9 cellular contexts compared by ENCODE assay signal in genomic region chr9:120348951-120349429, GRCh38.
A peak's percentile ranks its signal among the peaks of the same experiment; 100 is the strongest.
DNase-seq lines count a peak whose midpoint lies in the region; TF ChIP-seq lines count a peak whose summit lies in the region.
"Had no signal": no experiment of that assay in that cellular context is flagged by ENCODE, and none has a peak within 500 bp of the region (broad histone marks: within the 10 kb centered on the region; RNA-seq: fewer than 3 reads in every experiment).

No MANE protein-coding gene starts in this region.

- no peaks in the 10 kb centered on the region for H3K36me3 ChIP-seq in HUES6 (ENCODE audit: control insufficient read depth, insufficient read depth, low read length)

- DNase-seq in NCI-H524 (lab: John Stamatoyannopoulos, UW) (peak; percentile 28 to 66), NCI-H524 treated with DMSO at 0.1 percent for 48 hours (lab: John Stamatoyannopoulos, UW) (no peak), RWPE1 (ENCODE audit: low spot score) (peak; percentile 79), fibroblast of mammary gland (ENCODE audit: low read depth) (peak; percentile 64), occipital lobe (lab: John Stamatoyannopoulos, UW) (peak; percentile 10), T-helper 9 cell (no peak)
- DNase-seq in activated T-helper 1 cell treated with anti-CD3 and anti-CD28 coated beads, Interleukin-12 subunit alpha, Interleukin-12 subunit beta, Interleukin-2, Interleukin-4 antibody, amounts not matched to agents 30 ng/mL and 10 ng/mL and 1 ng/mL, durations not matched to agents 14 hours and 24 hours and 36 hours (ENCODE audit: low spot score) = no peak

- H3K27me3 Mint-ChIP-seq in activated T-helper 1 cell treated with anti-CD3 and anti-CD28 coated beads, Interleukin-12 subunit alpha, Interleukin-12 subunit beta, Interleukin-2, Interleukin-4 antibody, amounts not matched to agents 30 ng/mL and 10 ng/mL and 1 ng/mL, durations not matched to agents 14 hours and 24 hours and 36 hours (ENCODE audit: insufficient read depth) = peaks cover 3% of the 10 kb centered on the region

- CTCF ChIA-PET in RWPE1 (lab: Yijun Ruan, JAX) = interaction anchor here (0.5 to 0.9 kb wide), 8 partner anchors 10 to 974 kb away, joined by 3 to 7 read pairs (median 4); no protein-coding TSS in a partner anchor

- peaks cover 2% of the 10 kb centered on the region; the same call in 1 of the 2 replicates for H3K9me3 ChIP-seq in HUES6 (ENCODE audit: control insufficient read depth, insufficient read depth, low read depth, low read length)

- POLR2A ChIA-PET in RWPE1 (lab: Yijun Ruan, JAX; ENCODE audit: low non-redundant PET) = no interaction called here

- no peaks in the 10 kb centered on the region for H3K9me3 Mint-ChIP-seq in activated T-helper 1 cell treated with anti-CD3 and anti-CD28 coated beads, Interleukin-12 subunit alpha, Interleukin-12 subunit beta, Interleukin-2, Interleukin-4 antibody, amounts not matched to agents 30 ng/mL and 10 ng/mL and 1 ng/mL, durations not matched to agents 14 hours and 24 hours and 36 hours
- H3K9me3 Mint-ChIP-seq: activated naive CD4-positive, alpha-beta T cell treated with anti-CD3 and anti-CD28 coated beads, Interleukin-2, amount 50 U/mL, for 24 hours had no signal

- H3K4me3 ChIP-seq in HUES6 (ENCODE audit: low read depth, low read length) (peak overlapping the region; percentile 42; the same call in 1 of the 2 replicates), fibroblast of mammary gland (ENCODE audit: control insufficient read depth, low read depth, low read length) (no peak overlapping the region)

- H3K27ac ChIP-seq in HUES6 (ENCODE audit: low read depth, low read length) = no peak overlapping the region
- no peak overlapping the region for H3K27ac ChIP-seq in RWPE1

- peaks cover 6% of the 10 kb centered on the region for H3K4me1 ChIP-seq in HUES6 (ENCODE audit: control insufficient read depth, insufficient read depth, low read length)

- intact Hi-C loops in activated T-helper 1 cell treated with anti-CD3 and anti-CD28 coated beads, Interleukin-12 subunit alpha, Interleukin-12 subunit beta, Interleukin-2, Interleukin-4 antibody, amounts not matched to agents 30 ng/mL and 10 ng/mL and 1 ng/mL, durations not matched to agents 14 hours and 24 hours and 36 hours (cut with micrococcal nuclease) = loop anchor here (10.0 kb wide), 1 partner anchor 126 kb away; no protein-coding TSS in a partner anchor

- no peaks in the 10 kb centered on the region for H3K36me3 Mint-ChIP-seq in activated T-helper 1 cell treated with anti-CD3 and anti-CD28 coated beads, Interleukin-12 subunit alpha, Interleukin-12 subunit beta, Interleukin-2, Interleukin-4 antibody, amounts not matched to agents 30 ng/mL and 10 ng/mL and 1 ng/mL, durations not matched to agents 14 hours and 24 hours and 36 hours (ENCODE audit: low read depth)
- H3K36me3 Mint-ChIP-seq: activated naive CD4-positive, alpha-beta T cell treated with anti-CD3 and anti-CD28 coated beads, Interleukin-2, amount 50 U/mL, for 24 hours had no signal

- H3K9ac ChIP-seq in HUES6 (ENCODE audit: low read length) = peak overlapping the region; percentile 35

- no peak overlapping the region for H3K27ac Mint-ChIP-seq in activated T-helper 1 cell treated with anti-CD3 and anti-CD28 coated beads, Interleukin-12 subunit alpha, Interleukin-12 subunit beta, Interleukin-2, Interleukin-4 antibody, amounts not matched to agents 30 ng/mL and 10 ng/mL and 1 ng/mL, durations not matched to agents 14 hours and 24 hours and 36 hours

- H3K27me3 ChIP-seq in HUES6 (ENCODE audit: control insufficient read depth, insufficient read depth, low read length) = no peaks in the 10 kb centered on the region

- H3K4me1 Mint-ChIP-seq in activated T-helper 1 cell treated with anti-CD3 and anti-CD28 coated beads, Interleukin-12 subunit alpha, Interleukin-12 subunit beta, Interleukin-2, Interleukin-4 antibody, amounts not matched to agents 30 ng/mL and 10 ng/mL and 1 ng/mL, durations not matched to agents 14 hours and 24 hours and 36 hours (ENCODE audit: low read depth) = no peaks in the 10 kb centered on the region
- H3K4me1 Mint-ChIP-seq: activated naive CD4-positive, alpha-beta T cell treated with anti-CD3 and anti-CD28 coated beads, Interleukin-2, amount 50 U/mL, for 24 hours had no signal

- TF ChIP-seq CTCF in RWPE1 (conservative IDR thresholded peaks at IDR 0.05; ENCODE audit: low read depth) (peak; percentile 80), fibroblast of mammary gland (conservative IDR thresholded peaks at IDR 0.05; ENCODE audit: control insufficient read depth, insufficient read depth, low read depth, low read length) (peak; percentile 68)

- H3K4me3 Mint-ChIP-seq in activated T-helper 1 cell treated with anti-CD3 and anti-CD28 coated beads, Interleukin-12 subunit alpha, Interleukin-12 subunit beta, Interleukin-2, Interleukin-4 antibody, amounts not matched to agents 30 ng/mL and 10 ng/mL and 1 ng/mL, durations not matched to agents 14 hours and 24 hours and 36 hours = no peak overlapping the region
- H3K4me3 Mint-ChIP-seq: activated naive CD4-positive, alpha-beta T cell treated with anti-CD3 and anti-CD28 coated beads, Interleukin-2, amount 50 U/mL, for 24 hours had no signal

Comparison
In these comparisons a context has a peak if more than half of its experiments do, and no peak if none do; other contexts are left out.
1. DNase-seq: peak in NCI-H524 (2 of 2), RWPE1 (single experiment), fibroblast of mammary gland (single experiment) and occipital lobe (single experiment); none in NCI-H524 treated with DMSO at 0.1 percent for 48 hours (single experiment), T-helper 9 cell (single experiment) and activated T-helper 1 cell treated with anti-CD3 and anti-CD28 coated beads, Interleukin-12 subunit alpha, Interleukin-12 subunit beta, Interleukin-2, Interleukin-4 antibody, amounts not matched to agents 30 ng/mL and 10 ng/mL and 1 ng/mL, durations not matched to agents 14 hours and 24 hours and 36 hours (single experiment).